9 cellular contexts compared by ENCODE assay signal in genomic region chr18:58861853-58862252, GRCh38. TPM values are rescaled to one million over a fixed set of nuclear protein-coding genes. Genes with fewer than 3 reads are reported as not detected.
DNase-seq lines count a peak whose midpoint lies in the region; TF ChIP-seq lines count a peak whose summit lies in the region.
"Had no signal": no experiment of that assay in that cellular context is flagged by ENCODE, and none has a peak within 500 bp of the region (broad histone marks: within the 10 kb centered on the region; RNA-seq: fewer than 3 reads in every experiment).

No MANE protein-coding gene starts in this region.

- H3K4me3 Mint-ChIP-seq in H9: peak overlapping the region; percentile 87 to 92

- no peaks in the 10 kb centered on the region for H3K23me2 ChIP-seq in H9 (ENCODE audit: insufficient read length, low read depth, low read length, poor library complexity, severe bottlenecking)

- peak overlapping the region; percentile 77 for H3K4me3 ChIP-seq in OCI-LY3 (ENCODE audit: low read length)
- H3K4me3 ChIP-seq in iPS-15b (ENCODE audit: low read depth, low read length): peak overlapping the region; percentile 18
- no peak overlapping the region for H3K4me3 ChIP-seq in skin epidermis

- no peak overlapping the region for H4K91ac ChIP-seq in H9 (ENCODE audit: insufficient read length, low read depth, low read length)

- H2AFZ ChIP-seq in H9 (ENCODE audit: low read length) (no peak overlapping the region), OCI-LY3 (ENCODE audit: low read depth, low read length) (no peak overlapping the region)

- H3K23ac ChIP-seq in H9 (ENCODE audit: insufficient read length, low read depth, low read length): no peak overlapping the region

- peaks cover 19% of the 10 kb centered on the region; the same call in 1 of the 2 replicates for H3K79me2 ChIP-seq in H9 (ENCODE audit: insufficient read depth, low read length)
- H3K79me2 ChIP-seq in OCI-LY3 (ENCODE audit: low read length): peaks cover 50% of the 10 kb centered on the region

- no peak overlapping the region for H2BK120ac ChIP-seq in H9 (ENCODE audit: low read depth, low read length, poor library complexity, severe bottlenecking)

- H3K4me2 ChIP-seq in H9 (ENCODE audit: insufficient read depth, insufficient read length, low read length): peak overlapping the region; percentile 79
- H3K4me2 ChIP-seq in OCI-LY3 (ENCODE audit: low read length): peak overlapping the region; percentile 89

- H3K14ac ChIP-seq in H9 (ENCODE audit: insufficient read depth, low read length): no peak overlapping the region

- no peak overlapping the region for H3K56ac ChIP-seq in H9 (ENCODE audit: insufficient read length, low read depth, low read length)

- H3K27me3 ChIP-seq in H9 (ENCODE audit: insufficient read depth, low read length) (no peaks in the 10 kb centered on the region), OCI-LY3 (ENCODE audit: low read depth, low read length) (no peaks in the 10 kb centered on the region), iPS-15b (ENCODE audit: control insufficient read depth, insufficient read depth, low read length) (no peaks in the 10 kb centered on the region)

- no peak overlapping the region for H3T11ph ChIP-seq in H9 (ENCODE audit: low read length)

- no peak overlapping the region for H4K5ac ChIP-seq in H9 (ENCODE audit: insufficient read length, low read depth, low read length)

- no peak overlapping the region for H2AK5ac ChIP-seq in H9 (ENCODE audit: insufficient read length, low read length)

- peaks cover 75% of the 10 kb centered on the region in 2 experiments for H3K4me1 Mint-ChIP-seq in H9

- no peaks in the 10 kb centered on the region for H3K27me3 Mint-ChIP-seq in H9 (ENCODE audit: low read depth)

- H3K36me3 Mint-ChIP-seq in H9 (ENCODE audit: insufficient read depth in 1 of 3, low read depth in 3 of 3): peaks cover 22 to 29% (median 24%) of the 10 kb centered on the region in 3 experiments

- H3K27ac Mint-ChIP-seq in H9: peak overlapping the region; percentile 98 to 100 (median 98)

- H3K9me3 Mint-ChIP-seq in H9: peaks cover 0 to 3% of the 10 kb centered on the region in 2 experiments; a peak in 2 of 5 replicates

- peaks cover 21% of the 10 kb centered on the region for H3K36me3 ChIP-seq in OCI-LY3 (replicated peaks; ENCODE audit: low read depth, low read length)
- peaks cover 10% of the 10 kb centered on the region for H3K36me3 ChIP-seq in iPS-15b (ENCODE audit: control insufficient read depth, insufficient read depth, low read length)

- H3K9me3 ChIP-seq in H9 (ENCODE audit: control insufficient read depth, low read depth, low read length) (no peaks in the 10 kb centered on the region), OCI-LY3 (ENCODE audit: insufficient read depth, low read length) (no peaks in the 10 kb centered on the region), iPS-15b (ENCODE audit: control insufficient read depth, insufficient read depth, low read length) (no peaks in the 10 kb centered on the region)

- H4K20me1 ChIP-seq in H9 (ENCODE audit: control insufficient read depth, insufficient read depth, insufficient read length) (no peaks in the 10 kb centered on the region), OCI-LY3 (ENCODE audit: insufficient read depth, low read length) (no peaks in the 10 kb centered on the region)

- no peak overlapping the region for H3K4ac ChIP-seq in H9 (ENCODE audit: low read depth, low read length)

- H2BK5ac ChIP-seq in H9 (ENCODE audit: insufficient read length, low read length): no peak overlapping the region

- H3K4me1 ChIP-seq in H9 (ENCODE audit: insufficient read depth, low read length) (peaks cover 12% of the 10 kb centered on the region; the same call in 1 of the 2 replicates), OCI-LY3 (ENCODE audit: low read length) (peaks cover 37% of the 10 kb centered on the region), iPS-15b (ENCODE audit: control insufficient read depth, insufficient read depth, low read length) (peaks cover 64% of the 10 kb centered on the region)

- no peak overlapping the region for H2BK12ac ChIP-seq in H9 (ENCODE audit: insufficient read length, low read depth, low read length)

- H2BK15ac ChIP-seq in H9 (ENCODE audit: low read depth, low read length): no peak overlapping the region

- WGBS in H9 (ENCODE audit: extremely low coverage, insufficient read length, low lambda C conversion rate): no CpG with 5 or more reads among the region's 5 CpGs

- DNase-seq in H9 (no peak), amygdala (lab: John Stamatoyannopoulos, UW) (no peak), 8988T (no peak), COLO829 (ENCODE audit: low spot score) (no peak)
- DNase-seq: activated CD8-positive, alpha-beta memory T cell treated with anti-CD3 and anti-CD28 coated beads, Interleukin-2, amount 50 U/mL, for 48 hours; erythroblast had no signal

- H3K79me1 ChIP-seq in H9 (ENCODE audit: insufficient read depth, low read depth, low read length, poor library complexity, severe bottlenecking): no peaks in the 10 kb centered on the region

- H4K8ac ChIP-seq in H9 (replicated peaks; ENCODE audit: insufficient read length, low read depth, low read length): no peak overlapping the region

- TF ChIP-seq CTCF in H9 (conservative IDR thresholded peaks at IDR 0.05) (no peak), OCI-LY3 (IDR thresholded peaks at IDR 0.05; ENCODE audit: low read depth, low read length) (no peak)

- peak overlapping the region; percentile 10 for H3K9ac ChIP-seq in H9 (ENCODE audit: extremely low read depth, insufficient read length, low read length)
- peak overlapping the region; percentile 92 for H3K9ac ChIP-seq in OCI-LY3 (ENCODE audit: low read length)
- H3K9ac ChIP-seq in iPS-15b (ENCODE audit: low read depth, low read length): no peak overlapping the region

- H3K27ac ChIP-seq in H9 (ENCODE audit: insufficient read length, low read depth, low read length): peak overlapping the region; percentile 88
- no peak overlapping the region for H3K27ac ChIP-seq in OCI-LY3 (ENCODE audit: low read length)
- peak overlapping the region in 11 of 21 experiments; percentile 0 to 100 (median 98) for H3K27ac ChIP-seq in skin epidermis

- H2BK20ac ChIP-seq in H9 (ENCODE audit: low read depth, low read length, poor library complexity, severe bottlenecking): no peak overlapping the region

- H3K18ac ChIP-seq in H9 (ENCODE audit: insufficient read length, low read depth, low read length): no peak overlapping the region

RNA-seq across cellular contexts. Expression of gene ZNF532, which starts 2.8 kb away (rescaled TPM):
- total RNA-seq in H9 (2021): 254 and 258 TPM in 2 replicates

Comparison
In these comparisons a context has a peak if more than half of its experiments do, and no peak if none do; other contexts are left out.
1. H3K4me3 ChIP-seq: peak in OCI-LY3 (single experiment) and iPS-15b (single experiment); none in skin epidermis (0 of 7).